ENCODE assay signal across 1 cellular context in the genomic region with DNA sequence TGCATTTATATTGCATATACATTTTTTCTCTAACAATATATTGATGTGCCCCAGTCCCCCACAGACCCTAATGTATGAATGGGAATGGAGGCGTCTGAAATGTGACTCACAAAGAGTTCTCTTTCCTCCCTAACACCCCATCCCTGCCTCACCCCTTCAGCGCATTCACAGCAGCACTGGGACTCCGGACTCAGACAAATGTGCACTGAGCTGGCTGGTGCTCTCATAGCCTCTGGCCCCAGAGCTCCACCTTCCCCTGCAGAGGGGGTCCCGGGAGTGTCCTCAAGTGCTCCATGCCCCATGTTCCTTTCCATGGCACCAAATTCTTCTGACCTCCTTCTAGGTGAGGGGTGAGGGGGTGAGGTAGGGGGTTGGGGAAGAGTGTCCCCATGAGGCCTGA.
TF ChIP-seq lines count a peak whose summit lies in the region.

No MANE protein-coding gene starts in this region.

TF ChIP-seq in A549, 52 proteins besides CTCF, POLR2A, EP300 and RAD21:
- TF ChIP-seq, protein P1, sequence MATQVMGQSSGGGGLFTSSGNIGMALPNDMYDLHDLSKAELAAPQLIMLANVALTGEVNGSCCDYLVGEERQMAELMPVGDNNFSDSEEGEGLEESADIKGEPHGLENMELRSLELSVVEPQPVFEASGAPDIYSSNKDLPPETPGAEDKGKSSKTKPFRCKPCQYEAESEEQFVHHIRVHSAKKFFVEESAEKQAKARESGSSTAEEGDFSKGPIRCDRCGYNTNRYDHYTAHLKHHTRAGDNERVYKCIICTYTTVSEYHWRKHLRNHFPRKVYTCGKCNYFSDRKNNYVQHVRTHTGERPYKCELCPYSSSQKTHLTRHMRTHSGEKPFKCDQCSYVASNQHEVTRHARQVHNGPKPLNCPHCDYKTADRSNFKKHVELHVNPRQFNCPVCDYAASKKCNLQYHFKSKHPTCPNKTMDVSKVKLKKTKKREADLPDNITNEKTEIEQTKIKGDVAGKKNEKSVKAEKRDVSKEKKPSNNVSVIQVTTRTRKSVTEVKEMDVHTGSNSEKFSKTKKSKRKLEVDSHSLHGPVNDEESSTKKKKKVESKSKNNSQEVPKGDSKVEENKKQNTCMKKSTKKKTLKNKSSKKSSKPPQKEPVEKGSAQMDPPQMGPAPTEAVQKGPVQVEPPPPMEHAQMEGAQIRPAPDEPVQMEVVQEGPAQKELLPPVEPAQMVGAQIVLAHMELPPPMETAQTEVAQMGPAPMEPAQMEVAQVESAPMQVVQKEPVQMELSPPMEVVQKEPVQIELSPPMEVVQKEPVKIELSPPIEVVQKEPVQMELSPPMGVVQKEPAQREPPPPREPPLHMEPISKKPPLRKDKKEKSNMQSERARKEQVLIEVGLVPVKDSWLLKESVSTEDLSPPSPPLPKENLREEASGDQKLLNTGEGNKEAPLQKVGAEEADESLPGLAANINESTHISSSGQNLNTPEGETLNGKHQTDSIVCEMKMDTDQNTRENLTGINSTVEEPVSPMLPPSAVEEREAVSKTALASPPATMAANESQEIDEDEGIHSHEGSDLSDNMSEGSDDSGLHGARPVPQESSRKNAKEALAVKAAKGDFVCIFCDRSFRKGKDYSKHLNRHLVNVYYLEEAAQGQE (IDR thresholded peaks at IDR 0.05): no peak
- no peak for TF ChIP-seq EHF (CRISPR knock-in tag; IDR thresholded peaks at IDR 0.05)
- TF ChIP-seq GATA3 (IDR thresholded peaks at IDR 0.05; ENCODE audit: borderline replicate concordance): no peak
- no peak for TF ChIP-seq HDAC2 (IDR thresholded peaks at IDR 0.05)
- TF ChIP-seq, protein P2, sequence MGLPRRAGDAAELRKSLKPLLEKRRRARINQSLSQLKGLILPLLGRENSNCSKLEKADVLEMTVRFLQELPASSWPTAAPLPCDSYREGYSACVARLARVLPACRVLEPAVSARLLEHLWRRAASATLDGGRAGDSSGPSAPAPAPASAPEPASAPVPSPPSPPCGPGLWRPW (IDR thresholded peaks at IDR 0.05): no peak
- no peak for TF ChIP-seq MAFK (IDR thresholded peaks at IDR 0.05; ENCODE audit: partially characterized antibody)
- no peak for TF ChIP-seq JUNB (IDR thresholded peaks at IDR 0.05)
- TF ChIP-seq, protein P3, sequence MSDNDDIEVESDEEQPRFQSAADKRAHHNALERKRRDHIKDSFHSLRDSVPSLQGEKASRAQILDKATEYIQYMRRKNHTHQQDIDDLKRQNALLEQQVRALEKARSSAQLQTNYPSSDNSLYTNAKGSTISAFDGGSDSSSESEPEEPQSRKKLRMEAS (IDR thresholded peaks at IDR 0.05): no peak
- TF ChIP-seq NPAS2 (CRISPR knock-in tag; IDR thresholded peaks at IDR 0.05; ENCODE audit: borderline replicate concordance): no peak
- no peak for TF ChIP-seq CHD2 (IDR thresholded peaks at IDR 0.05; ENCODE audit: low read length, partially characterized antibody)
